Comparison of ENCODE assay signal across 7 cellular contexts in genomic region chr3:30012941-30013543, GRCh38.
DNase-seq lines count a peak whose midpoint lies in the region; ATAC-seq and TF ChIP-seq lines count a peak whose summit lies in the region.

No MANE protein-coding gene starts in this region.

- intact Hi-C loops in adrenal gland (cut with DNase I) (no loop called here), left cardiac atrium (cut with DNase I) (no loop called here)

- H3K4me1 ChIP-seq in adrenal gland (replicated peaks in 1 of 2): no peaks in the 10 kb centered on the region

- peak; percentile 66 for TF ChIP-seq CTCF in GM10266 (IDR thresholded peaks at IDR 0.05; ENCODE audit: control insufficient read depth, insufficient read depth, low read depth, missing control alignments)
- TF ChIP-seq CTCF in RWPE1 (conservative IDR thresholded peaks at IDR 0.05; ENCODE audit: low read depth): peak; percentile 76
- peak; percentile 45 to 69 (median 59) for TF ChIP-seq CTCF in adrenal gland (IDR thresholded peaks at IDR 0.05)

- TF ChIP-seq POLR2A in adrenal gland (IDR thresholded peaks at IDR 0.05): no peak

- H3K9me3 ChIP-seq in adrenal gland (replicated peaks in 1 of 3): no peaks in the 10 kb centered on the region

- peak; percentile 24 for DNase-seq in GM10266 (ENCODE audit: extremely low spot score)
- peak; percentile 58 to 81 for DNase-seq in Kasumi-1 (lab: John Stamatoyannopoulos, UW)
- DNase-seq in RWPE1 (ENCODE audit: low spot score): peak; percentile 30
- DNase-seq in adrenal gland: peak; percentile 48 to 88 (median 76)
- DNase-seq in left cardiac atrium: peak; percentile 80
- DNase-seq in renal cortical epithelial cell (ENCODE audit: low read depth): peak; percentile 67

- no peak overlapping the region for H3K4me3 ChIP-seq in adrenal gland

- POLR2A ChIA-PET in RWPE1 (lab: Yijun Ruan, JAX; ENCODE audit: low non-redundant PET): no interaction called here

- H3K27me3 ChIP-seq in adrenal gland: no peaks in the 10 kb centered on the region

- peak in 1 of 2 donors; percentile 72 for ATAC-seq in left cardiac atrium
- ATAC-seq in HG03565 (IDR thresholded peaks at IDR 0.05; ENCODE audit: unreplicated experiment): no peak

- no peak overlapping the region for H3K27ac ChIP-seq in RWPE1
- H3K27ac ChIP-seq in adrenal gland: no peak overlapping the region

- H3K36me3 ChIP-seq in adrenal gland (replicated peaks in 1 of 2): no peaks in the 10 kb centered on the region

- 1 to 6% (median 3%) methylated on average over 2 of the region's 2 CpGs for WGBS in adrenal gland, 4 donors

- CTCF ChIA-PET in RWPE1 (lab: Yijun Ruan, JAX): interaction anchor here (0.5 to 1.0 kb wide), 4 partner anchors 133 to 1518 kb away, joined by 3 to 5 read pairs (median 3); no protein-coding TSS in a partner anchor

Comparison
In these comparisons a context has a peak if more than half of its experiments do, and no peak if none do; other contexts are left out.
1. DNase-seq: peak in every context shown above with its lines; median percentile 80 in left cardiac atrium; 76 in adrenal gland; 70 in Kasumi-1; 67 in renal cortical epithelial cell; 30 in RWPE1; 24 in GM10266.